29 cellular contexts compared by ENCODE assay signal in genomic region chr7:8435120-8435519, GRCh38. TPM values are rescaled to one million over a fixed set of nuclear protein-coding genes. Genes with fewer than 3 reads are reported as not detected.
DNase-seq lines count a peak whose midpoint lies in the region; TF ChIP-seq lines count a peak whose summit lies in the region.
"Had no signal": no experiment of that assay in that cellular context is flagged by ENCODE, and none has a peak within 500 bp of the region (broad histone marks: within the 10 kb centered on the region; RNA-seq: fewer than 3 reads in every experiment).

No MANE protein-coding gene starts in this region.

- no peaks in the 10 kb centered on the region for H3K36me3 Mint-ChIP-seq in neural progenitor cell
- no peaks in the 10 kb centered on the region for H3K36me3 Mint-ChIP-seq in Caco-2 (ENCODE audit: insufficient read depth, unreplicated experiment)

- peak overlapping the region; percentile 79 for H3K4me3 Mint-ChIP-seq in neural progenitor cell
- no peak overlapping the region for H3K4me3 Mint-ChIP-seq in Caco-2 (ENCODE audit: unreplicated experiment)
- H3K4me3 Mint-ChIP-seq: activated naive CD8-positive, alpha-beta T cell treated with anti-CD3 and anti-CD28 coated beads, Interleukin-2, amount 50 U/mL, for 24 hours had no signal

- H3K27me3 ChIP-seq in NT2/D1 (ENCODE audit: insufficient read depth, insufficient read length) (peaks cover 97% of the 10 kb centered on the region), iPS DF 6.9 (ENCODE audit: control insufficient read depth, insufficient read depth, low read length) (peaks cover 62% of the 10 kb centered on the region), neural progenitor cell (peaks cover 100% of the 10 kb centered on the region), Caco-2 (replicated peaks; ENCODE audit: control insufficient read depth, insufficient read depth, low read length) (no peaks in the 10 kb centered on the region)

- no peaks in the 10 kb centered on the region for H3K79me2 ChIP-seq in neural progenitor cell (ENCODE audit: low read depth)

- H3K4me3 ChIP-seq in NT2/D1 (ENCODE audit: insufficient read length, low read depth) = peak overlapping the region; percentile 47
- peak overlapping the region; percentile 48; the same call in 1 of the 2 replicates for H3K4me3 ChIP-seq in iPS DF 6.9 (ENCODE audit: low read length)
- H3K4me3 ChIP-seq in neural progenitor cell = peak overlapping the region; percentile 41
- no peak overlapping the region for H3K4me3 ChIP-seq in Caco-2 (ENCODE audit: low read depth, low read length)
- H3K4me3 ChIP-seq: BLaER1 treated with 17β-estradiol and CSF1 and Interleukin-3, amounts not matched to agents 10 nM and 100 nM; heart left ventricle; lung; MG63; upper lobe of right lung had no signal

- peaks cover 22% of the 10 kb centered on the region for H3K4me1 Mint-ChIP-seq in neural progenitor cell
- peaks cover 14% of the 10 kb centered on the region for H3K4me1 Mint-ChIP-seq in Caco-2 (ENCODE audit: low read depth, unreplicated experiment)

- H3K27ac ChIP-seq in iPS DF 6.9 (ENCODE audit: low read length) = no peak overlapping the region
- no peak overlapping the region for H3K27ac ChIP-seq in neural progenitor cell
- H3K27ac ChIP-seq: BLaER1 treated with 17β-estradiol and CSF1 and Interleukin-3, amounts not matched to agents 10 nM and 100 nM; breast epithelium; heart left ventricle; HL-60; upper lobe of right lung had no signal

- no CpG with 5 or more reads among the region's 31 CpGs for WGBS in iPS DF 6.9 (ENCODE audit: insufficient coverage, insufficient read length)

- BruUV-seq in Caco-2 (replicated peaks; lab: Mats Ljungman, UMichigan) = no TSS peak

- H3F3A ChIP-seq in neural progenitor cell (ENCODE audit: low read depth) = peaks cover 11% of the 10 kb centered on the region

- H2AFZ ChIP-seq in neural progenitor cell (replicated peaks) = no peak overlapping the region

- peaks cover 68% of the 10 kb centered on the region for H4K20me1 ChIP-seq in neural progenitor cell (ENCODE audit: low read depth)
- H4K20me1 ChIP-seq: BLaER1 treated with 17β-estradiol and CSF1 and Interleukin-3, amounts not matched to agents 10 nM and 100 nM had no signal

- H3K9me3 ChIP-seq in NT2/D1 (ENCODE audit: insufficient read depth, low read length) (no peaks in the 10 kb centered on the region), iPS DF 6.9 (ENCODE audit: control insufficient read depth, insufficient read depth, low read length) (no peaks in the 10 kb centered on the region), neural progenitor cell (ENCODE audit: low read depth) (no peaks in the 10 kb centered on the region), Caco-2 (no peaks in the 10 kb centered on the region)
- H3K9me3 ChIP-seq: breast epithelium, heart left ventricle, MG63, upper lobe of right lung had no signal

- H3K4me2 ChIP-seq in neural progenitor cell = peak overlapping the region; percentile 89
- H3K4me2 ChIP-seq: BLaER1 treated with 17β-estradiol and CSF1 and Interleukin-3, amounts not matched to agents 10 nM and 100 nM had no signal

- H3K27me3 Mint-ChIP-seq in neural progenitor cell (ENCODE audit: insufficient read depth, low read depth) (peaks cover 79% of the 10 kb centered on the region), Caco-2 (ENCODE audit: insufficient read depth, unreplicated experiment) (peaks cover 12% of the 10 kb centered on the region)

- intact Hi-C loops in Caco-2 (cut with micrococcal nuclease; ENCODE audit: unreplicated experiment) = loop anchor here (5.0 kb wide), 2 partner anchors 132 to 172 kb away; no protein-coding TSS in a partner anchor

- CTCF ChIA-PET in Caco-2 (lab: Charles Lee) = no interaction called here

- no peak for TF ChIP-seq CTCF in neural progenitor cell (IDR thresholded peaks at IDR 0.05)
- no peak for TF ChIP-seq CTCF in Caco-2 (IDR thresholded peaks at IDR 0.05; ENCODE audit: insufficient read depth in 1 of 2, low read depth in 1 of 2, low read length in 1 of 2, severe bottlenecking in 1 of 2, unreplicated experiment in 1 of 2)

- H3K36me3 ChIP-seq in NT2/D1 (ENCODE audit: insufficient read depth, insufficient read length, low read length) = no peaks in the 10 kb centered on the region
- no peaks in the 10 kb centered on the region for H3K36me3 ChIP-seq in iPS DF 6.9 (ENCODE audit: control insufficient read depth, insufficient read depth, low read length)
- H3K36me3 ChIP-seq in neural progenitor cell = no peaks in the 10 kb centered on the region
- no peaks in the 10 kb centered on the region for H3K36me3 ChIP-seq in Caco-2 (ENCODE audit: control insufficient read depth, insufficient read depth, low read length)
- H3K36me3 ChIP-seq: BLaER1 treated with 17β-estradiol and CSF1 and Interleukin-3, amounts not matched to agents 10 nM and 100 nM; breast epithelium; heart left ventricle; MG63; upper lobe of right lung had no signal

- POLR2A ChIA-PET in Caco-2 (lab: Charles Lee) = no interaction called here

- H3K9me3 Mint-ChIP-seq in neural progenitor cell (peaks cover 7% of the 10 kb centered on the region), Caco-2 (ENCODE audit: unreplicated experiment) (no peaks in the 10 kb centered on the region)
- H3K9me3 Mint-ChIP-seq: activated naive CD8-positive, alpha-beta T cell treated with anti-CD3 and anti-CD28 coated beads, Interleukin-2, amount 50 U/mL, for 24 hours had no signal

- H3K9ac ChIP-seq in NT2/D1 (ENCODE audit: insufficient read length, low read depth) = no peak overlapping the region
- H3K9ac ChIP-seq in neural progenitor cell = no peak overlapping the region
- H3K9ac ChIP-seq: BLaER1 treated with 17β-estradiol and CSF1 and Interleukin-3, amounts not matched to agents 10 nM and 100 nM had no signal

- H3K4me1 ChIP-seq in NT2/D1 (ENCODE audit: insufficient read depth, insufficient read length) (no peaks in the 10 kb centered on the region), iPS DF 6.9 (ENCODE audit: control insufficient read depth, insufficient read depth, low read length) (no peaks in the 10 kb centered on the region), neural progenitor cell (peaks cover 26% of the 10 kb centered on the region), Caco-2 (peaks cover 13% of the 10 kb centered on the region)
- H3K4me1 ChIP-seq: BLaER1 treated with 17β-estradiol and CSF1 and Interleukin-3, amounts not matched to agents 10 nM and 100 nM; breast epithelium; upper lobe of right lung had no signal

- DNase-seq in DMS53 treated with DMSO at 0.1 percent for 48 hours (lab: John Stamatoyannopoulos, UW; ENCODE audit: unreplicated experiment) (peak; percentile 19), NT2/D1 (ENCODE audit: low read depth, low spot score) (no peak), iPS DF 6.9 (ENCODE audit: low read depth, low spot score) (no peak), neural progenitor cell (ENCODE audit: low spot score) (peak; percentile 47), Caco-2 (no peak)
- DNase-seq in stimulated activated CD4-positive, alpha-beta T cell treated with anti-CD3 and anti-CD28 coated beads, Interleukin-4, amount 100 ng/mL, for 1 hour = no peak
- DNase-seq in activated CD4-positive, alpha-beta T cell treated with anti-CD3 and anti-CD28 coated beads, Interleukin-2, amount 50 U/mL, for 4 hours = no peak
- DNase-seq: activated CD4-positive, alpha-beta T cell treated with anti-CD3 and anti-CD28 coated beads, Interleukin-2, amount 50 U/mL, for 1 hour; activated CD8-positive, alpha-beta memory T cell treated with anti-CD3 and anti-CD28 coated beads, Interleukin-2, amount 50 U/mL, for 48 hours; activated effector memory CD4-positive, alpha-beta T cell treated with Interleukin-2 at 50 U/mL for 16 hours; activated naive CD8-positive, alpha-beta T cell treated with anti-CD3 and anti-CD28 coated beads, Interleukin-2, amount 50 U/mL, for 24 hours; EL; heart left ventricle; MG63; NCI-H1417; NCI-H2107; NCI-H510A treated with DMSO at 0.1 percent for 48 hours; NK-92 treated with Interleukin-12 subunit alpha and Interleukin-12 subunit beta, amount 100 ng/mL, for 24 hours; stimulated activated CD4-positive, alpha-beta T cell treated with anti-CD3 and anti-CD28 coated beads, Interleukin-15, amount 100 ng/mL, for 24 hours; stimulated activated CD8-positive, alpha-beta memory T cell treated with anti-CD3 and anti-CD28 coated beads, Interleukin-4, amount 100 ng/mL, for 48 hours; upper lobe of right lung had no signal

- no peak overlapping the region for H3K27ac Mint-ChIP-seq in neural progenitor cell
- H3K27ac Mint-ChIP-seq in Caco-2 (ENCODE audit: unreplicated experiment) = no peak overlapping the region
- H3K27ac Mint-ChIP-seq: activated naive CD8-positive, alpha-beta T cell treated with anti-CD3 and anti-CD28 coated beads, Interleukin-2, amount 50 U/mL, for 24 hours had no signal

RNA-seq across cellular contexts. Expression of gene NXPH1, which starts 1.7 kb away (rescaled TPM):
- total RNA-seq in neural progenitor cell (ENCODE audit: low replicate concordance) (0.71 TPM in 1 of 2 replicates, not detected in the other), Caco-2 (2022) (1.2 and 3.1 TPM in 2 replicates)
- total RNA-seq: endothelial cell of umbilical vein; heart left ventricle; osteoblast; right cardiac atrium; T-helper 1 cell treated with Interleukin-12 subunit alpha and Interleukin-12 subunit beta and Interleukin-4 antibody, amounts not matched to agents 30 ng/mL and 1 ng/mL, for 36 hours; upper lobe of right lung had no signal

Comparison
In these comparisons a context has a peak if more than half of its experiments do, and no peak if none do; other contexts are left out.
1. DNase-seq: peak in DMS53 treated with DMSO at 0.1 percent for 48 hours (single experiment) and neural progenitor cell (single experiment); none in NT2/D1 (single experiment), iPS DF 6.9 (single experiment), stimulated activated CD4-positive, alpha-beta T cell treated with anti-CD3 and anti-CD28 coated beads, Interleukin-4, amount 100 ng/mL, for 1 hour (single experiment), activated CD4-positive, alpha-beta T cell treated with anti-CD3 and anti-CD28 coated beads, Interleukin-2, amount 50 U/mL, for 4 hours (0 of 2) and Caco-2 (0 of 2).